In the genomic region with DNA sequence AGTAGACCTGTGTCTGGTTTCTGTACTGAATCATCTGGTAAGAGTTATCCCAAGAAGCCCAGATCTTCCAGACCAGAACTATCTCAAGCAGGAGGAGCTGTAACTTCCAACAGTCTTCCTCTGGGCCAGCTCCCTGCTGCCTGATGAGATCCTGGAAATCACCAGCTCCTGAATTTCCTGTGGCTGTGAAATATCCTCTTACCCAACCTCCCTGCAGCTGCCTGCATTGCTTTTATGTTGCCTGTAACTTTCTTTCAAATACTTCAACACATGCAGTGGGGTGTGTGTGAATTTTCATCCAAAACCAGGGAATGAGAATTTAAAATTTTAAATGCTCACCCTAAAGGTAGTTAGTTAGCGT, we compare ENCODE assay signal across 22 cellular contexts.
DNase-seq lines count a peak whose midpoint lies in the region; ATAC-seq and TF ChIP-seq lines count a peak whose summit lies in the region.
"Had no signal": no experiment of that assay in that cellular context is flagged by ENCODE, and none has a peak within 500 bp of the region (broad histone marks: within the 10 kb centered on the region; RNA-seq: fewer than 3 reads in every experiment).

No MANE protein-coding gene starts in this region.

- H3K27ac Mint-ChIP-seq in HFFc6 (peak overlapping the region; percentile 17; the same call in 1 of the 2 replicates), neural progenitor cell (peak overlapping the region; percentile 57)
- H3K27ac Mint-ChIP-seq: activated CD4-positive, alpha-beta memory T cell treated with anti-CD3 and anti-CD28 coated beads, Interleukin-2, amount 10 ng/mL, durations not matched to agents 7 days and 5 days; activated T-cell treated with anti-CD3 and anti-CD28 coated beads, Interleukin-2, amount 50 U/mL, for 24 hours; type B pancreatic cell had no signal

- TF ChIP-seq CTCF in HFFc6 (IDR thresholded peaks at IDR 0.05), result no peak
- TF ChIP-seq CTCF in astrocyte of the spinal cord (IDR thresholded peaks at IDR 0.05; ENCODE audit: low read depth, low read length), result no peak
- no peak for TF ChIP-seq CTCF in neural progenitor cell (IDR thresholded peaks at IDR 0.05)

- H3K27me3 ChIP-seq in neural progenitor cell, result no peaks in the 10 kb centered on the region
- H3K27me3 ChIP-seq: sigmoid colon had no signal

- intact Hi-C loops in Right ventricle myocardium superior (cut with DNase I), result loop anchor here (10.0 kb wide), 1 partner anchor 279 kb away; no protein-coding TSS in a partner anchor

- H2AFZ ChIP-seq in neural progenitor cell (replicated peaks), result no peak overlapping the region
- H2AFZ ChIP-seq: GM23338 had no signal

- ATAC-seq in Right ventricle myocardium superior (ENCODE audit: poor library complexity) (peak; percentile 8), HG02973 (IDR thresholded peaks at IDR 0.05; ENCODE audit: unreplicated experiment) (no peak)
- ATAC-seq: GM23338, HepG2 had no signal

- H3K9me3 ChIP-seq in neural progenitor cell (ENCODE audit: low read depth), result no peaks in the 10 kb centered on the region
- H3K9me3 ChIP-seq: Caco-2, sigmoid colon had no signal

- DNase-seq in HFFc6 (no peak), astrocyte of the spinal cord (ENCODE audit: low read depth, low spot score) (peak; percentile 11), Right ventricle myocardium superior (no peak), neural progenitor cell (ENCODE audit: low spot score) (no peak), SHP77 (lab: John Stamatoyannopoulos, UW) (no peak), hypothalamus (lab: John Stamatoyannopoulos, UW) (no peak), nucleus accumbens (lab: John Stamatoyannopoulos, UW) (no peak)
- DNase-seq: activated CD4-positive, alpha-beta memory T cell treated with anti-CD3 and anti-CD28 coated beads, Interleukin-2, amount 10 ng/mL, durations not matched to agents 7 days and 5 days; activated T-cell treated with anti-CD3 and anti-CD28 coated beads, Interleukin-2, amount 50 U/mL, for 24 hours; amniotic stem cell; Caco-2; left colon; NCI-H510A treated with DMSO at 0.1 percent for 48 hours; posterior cingulate gyrus; sigmoid colon; stimulated activated CD8-positive, alpha-beta memory T cell treated with anti-CD3 and anti-CD28 coated beads, Interleukin-4, amount 100 ng/mL, for 48 hours; T1000 had no signal

- H3K27me3 Mint-ChIP-seq in HFFc6 (ENCODE audit: insufficient read depth), result no peaks in the 10 kb centered on the region; the same call in 1 of the 2 replicates
- H3K27me3 Mint-ChIP-seq in neural progenitor cell (ENCODE audit: insufficient read depth, low read depth), result no peaks in the 10 kb centered on the region
- H3K27me3 Mint-ChIP-seq: activated CD4-positive, alpha-beta memory T cell treated with anti-CD3 and anti-CD28 coated beads, Interleukin-2, amount 10 ng/mL, durations not matched to agents 7 days and 5 days; activated T-cell treated with anti-CD3 and anti-CD28 coated beads, Interleukin-2, amount 50 U/mL, for 24 hours; type B pancreatic cell had no signal

- H3K36me3 Mint-ChIP-seq in HFFc6 (ENCODE audit: low read depth) (peaks cover 8% of the 10 kb centered on the region; the same call in 1 of the 2 replicates), neural progenitor cell (peaks cover 3% of the 10 kb centered on the region)
- H3K36me3 Mint-ChIP-seq: type B pancreatic cell had no signal

- no peak overlapping the region for H3K4me2 ChIP-seq in neural progenitor cell
- H3K4me2 ChIP-seq: GM23338 had no signal

- H3K4me1 ChIP-seq in neural progenitor cell, result no peaks in the 10 kb centered on the region
- H3K4me1 ChIP-seq: Caco-2, sigmoid colon had no signal

- H3K4me1 Mint-ChIP-seq in HFFc6 (ENCODE audit: low read depth) (peaks cover 27% of the 10 kb centered on the region), neural progenitor cell (peaks cover 16% of the 10 kb centered on the region)
- H3K4me1 Mint-ChIP-seq: activated CD4-positive, alpha-beta memory T cell treated with anti-CD3 and anti-CD28 coated beads, Interleukin-2, amount 10 ng/mL, durations not matched to agents 7 days and 5 days had no signal

- no peaks in the 10 kb centered on the region for H3K36me3 ChIP-seq in neural progenitor cell
- H3K36me3 ChIP-seq: sigmoid colon had no signal

- in situ Hi-C loops in astrocyte of the spinal cord (cut with HindIII; ENCODE audit: low sequenced_read_pairs), result no loop called here

- H3K27ac ChIP-seq in neural progenitor cell, result no peak overlapping the region
- H3K27ac ChIP-seq: HL-60 had no signal

- no peak overlapping the region for H3K9ac ChIP-seq in neural progenitor cell

- H3K9me3 Mint-ChIP-seq in HFFc6 (no peaks in the 10 kb centered on the region), neural progenitor cell (no peaks in the 10 kb centered on the region)
- H3K9me3 Mint-ChIP-seq: activated CD4-positive, alpha-beta memory T cell treated with anti-CD3 and anti-CD28 coated beads, Interleukin-2, amount 10 ng/mL, durations not matched to agents 7 days and 5 days; activated T-cell treated with anti-CD3 and anti-CD28 coated beads, Interleukin-2, amount 50 U/mL, for 24 hours; GM23338; type B pancreatic cell had no signal

- H3K4me3 ChIP-seq in astrocyte of the spinal cord (ENCODE audit: low read depth, low read length) (no peak overlapping the region), neural progenitor cell (no peak overlapping the region)
- H3K4me3 ChIP-seq: GM23338, sigmoid colon had no signal

- H3K79me2 ChIP-seq in neural progenitor cell (ENCODE audit: low read depth), result no peaks in the 10 kb centered on the region

- no peaks in the 10 kb centered on the region for H4K20me1 ChIP-seq in neural progenitor cell (ENCODE audit: low read depth)

- no peaks in the 10 kb centered on the region for H3F3A ChIP-seq in neural progenitor cell (ENCODE audit: low read depth)

- no peak overlapping the region for H3K4me3 Mint-ChIP-seq in HFFc6
- no peak overlapping the region for H3K4me3 Mint-ChIP-seq in neural progenitor cell
- H3K4me3 Mint-ChIP-seq: activated CD4-positive, alpha-beta memory T cell treated with anti-CD3 and anti-CD28 coated beads, Interleukin-2, amount 10 ng/mL, durations not matched to agents 7 days and 5 days; activated T-cell treated with anti-CD3 and anti-CD28 coated beads, Interleukin-2, amount 50 U/mL, for 24 hours; GM23338; type B pancreatic cell had no signal
